Comparison of ENCODE assay signal across 17 cellular contexts in genomic region chr18:21978546-21979170, GRCh38.
DNase-seq lines count a peak whose midpoint lies in the region; ATAC-seq, FAIRE-seq and TF ChIP-seq lines count a peak whose summit lies in the region.
"Had no signal": no experiment of that assay in that cellular context is flagged by ENCODE, and none has a peak within 500 bp of the region (broad histone marks: within the 10 kb centered on the region; RNA-seq: fewer than 3 reads in every experiment).

No MANE protein-coding gene starts in this region.

- H4K5ac ChIP-seq in H9 (ENCODE audit: insufficient read length, low read depth, low read length) = no peak overlapping the region
- H4K5ac ChIP-seq in H1 (ENCODE audit: insufficient read length, low read depth, low read length) = no peak overlapping the region

- no peak for DNase-seq in H9
- no peak for DNase-seq in H1 (ENCODE audit: low read depth in 1 of 2, low spot score in 2 of 2)
- no peak for DNase-seq in progenitor cell of endocrine pancreas (ENCODE audit: low spot score, unreplicated experiment)
- no peak for DNase-seq in glutamatergic neuron
- DNase-seq in T-cell = no peak
- no peak for DNase-seq in spleen
- DNase-seq: CD4-positive, alpha-beta T cell; COR-L47; DND-41; HCEC 1CT; NCI-H1105; NCI-H2029 treated with DMSO at 0.1 percent for 48 hours; NCI-H526; Peyer's patch had no signal

- no peaks in the 10 kb centered on the region for H3K9me3 ChIP-seq in H9 (ENCODE audit: control insufficient read depth, low read depth, low read length)
- no peaks in the 10 kb centered on the region for H3K9me3 ChIP-seq in H1 (ENCODE audit: insufficient read depth in 2 of 2, low read depth in 1 of 2, low read length in 1 of 2)
- no peaks in the 10 kb centered on the region for H3K9me3 ChIP-seq in mesodermal cell (ENCODE audit: control insufficient read depth, low read length)
- H3K9me3 ChIP-seq in spleen = peaks cover 0 to 10% (median 2%) of the 10 kb centered on the region in 8 donors
- H3K9me3 ChIP-seq: Peyer's patch had no signal

- TF ChIP-seq CTCF in H9 (conservative IDR thresholded peaks at IDR 0.05) (no peak), H1 (IDR thresholded peaks at IDR 0.05; ENCODE audit: control extremely low read depth in 1 of 3, insufficient read depth in 1 of 3, low read depth in 1 of 3, low read length in 3 of 3) (no peak), progenitor cell of endocrine pancreas (IDR thresholded peaks at IDR 0.05; ENCODE audit: unreplicated experiment) (no peak), glutamatergic neuron (IDR thresholded peaks at IDR 0.05; ENCODE audit: partially characterized antibody, unreplicated experiment) (no peak), spleen (IDR thresholded peaks at IDR 0.05 in 8 of 11, conservative IDR thresholded peaks at IDR 0.05 in 3 of 11) (no peak)

- no peak for FAIRE-seq in H1 (lab: Jason Lieb, UNC)
- FAIRE-seq: GM12891 had no signal

- TF ChIP-seq POLR2A in H1 (IDR thresholded peaks at IDR 0.05; ENCODE audit: control extremely low read depth in 1 of 2, low read depth in 2 of 2, low read length in 2 of 2) = no peak
- TF ChIP-seq POLR2A in spleen (IDR thresholded peaks at IDR 0.05) = no peak

- H3K23me2 ChIP-seq in H9 (ENCODE audit: insufficient read length, low read depth, low read length, poor library complexity, severe bottlenecking) = no peaks in the 10 kb centered on the region
- no peaks in the 10 kb centered on the region for H3K23me2 ChIP-seq in H1 (ENCODE audit: low read depth, low read length)

- H2BK12ac ChIP-seq in H9 (ENCODE audit: insufficient read length, low read depth, low read length) (no peak overlapping the region), H1 (ENCODE audit: low read depth, low read length) (no peak overlapping the region)

- H2BK5ac ChIP-seq in H9 (ENCODE audit: insufficient read length, low read length) (no peak overlapping the region), H1 (ENCODE audit: low read depth, low read length) (no peak overlapping the region)

- no CpG with 5 or more reads among the region's 13 CpGs for WGBS in H9 (ENCODE audit: extremely low coverage, insufficient read length, low lambda C conversion rate)
- 73% methylated on average over 13 of the region's 13 CpGs; no CpG with 5 or more reads in 1 of the 2 experiments for WGBS in H1 (ENCODE audit: extremely low coverage in 1 of 2, insufficient coverage in 1 of 2, insufficient read length in 1 of 2, insufficient replicate concordance in 2 of 2, low coverage in 1 of 2, low lambda C conversion rate in 2 of 2, missing lambda C conversion rate in 1 of 2), 2 experiments
- 52% methylated on average over 5 of the region's 13 CpGs for WGBS in mesodermal cell (ENCODE audit: insufficient coverage in 2 of 2), 2 experiments
- 59 to 78% (median 70%) methylated on average over 13 of the region's 13 CpGs for WGBS in spleen, 5 donors

- H3K4me3 Mint-ChIP-seq in H9 = no peak overlapping the region
- peak overlapping the region; percentile 63 for H3K4me3 Mint-ChIP-seq in progenitor cell of endocrine pancreas (ENCODE audit: low read depth)
- H3K4me3 Mint-ChIP-seq in glutamatergic neuron (ENCODE audit: unreplicated experiment) = no peak overlapping the region
- H3K4me3 Mint-ChIP-seq in T-cell = no peak overlapping the region
- H3K4me3 Mint-ChIP-seq: CD4-positive, alpha-beta T cell; IgD-negative memory B cell had no signal

- no peak overlapping the region for H3K14ac ChIP-seq in H9 (ENCODE audit: insufficient read depth, low read length)
- no peak overlapping the region for H3K14ac ChIP-seq in H1 (ENCODE audit: insufficient read length)

- H3K4me3 ChIP-seq in H1 (ENCODE audit: extremely low read depth in 1 of 4, insufficient read depth in 2 of 4, low read depth in 3 of 4, low read length in 4 of 4) (no peak overlapping the region), mesodermal cell (ENCODE audit: extremely low read depth, insufficient read depth, low read length, poor library complexity, severe bottlenecking) (no peak overlapping the region), spleen (no peak overlapping the region)
- H3K4me3 ChIP-seq: Peyer's patch had no signal

- H3K9me3 Mint-ChIP-seq in H9 (peaks cover 4 to 7% of the 10 kb centered on the region in 2 experiments; a peak in 2 of 5 replicates), progenitor cell of endocrine pancreas (ENCODE audit: low read depth) (peaks cover 5% of the 10 kb centered on the region), glutamatergic neuron (ENCODE audit: unreplicated experiment) (no peaks in the 10 kb centered on the region), T-cell (peaks cover 0 to 5% (median 0%) of the 10 kb centered on the region in 3 donors)

- no peak overlapping the region for H3T11ph ChIP-seq in H9 (ENCODE audit: low read length)

- H3K27me3 Mint-ChIP-seq in H9 (ENCODE audit: low read depth) (peaks cover 5% of the 10 kb centered on the region), progenitor cell of endocrine pancreas (no peaks in the 10 kb centered on the region), glutamatergic neuron (ENCODE audit: unreplicated experiment) (no peaks in the 10 kb centered on the region), T-cell (peaks cover 2 to 3% of the 10 kb centered on the region in 2 donors)
- H3K27me3 Mint-ChIP-seq: CD4-positive, alpha-beta T cell had no signal

- ATAC-seq in T-cell (replicated peaks in 1 of 4) = no peak

- POLR2A ChIA-PET in H1 (lab: Charles Lee; ENCODE audit: partially characterized antibody) = no interaction called here
- POLR2A ChIA-PET in T-cell (lab: Charles Lee) = no interaction called here

- H3K4me2 ChIP-seq in H9 (ENCODE audit: insufficient read depth, insufficient read length, low read length) (no peak overlapping the region), H1 (ENCODE audit: insufficient read depth in 1 of 2, low read depth in 2 of 2, low read length in 2 of 2) (no peak overlapping the region)

- no peak for TF ChIP-seq EP300 in H1 (IDR thresholded peaks at IDR 0.05; ENCODE audit: borderline replicate concordance in 1 of 2, low read depth in 2 of 2, low read length in 2 of 2)

- H3K9ac ChIP-seq in H9 (ENCODE audit: extremely low read depth, insufficient read length, low read length) = peak overlapping the region; percentile 3
- no peak overlapping the region for H3K9ac ChIP-seq in H1 (replicated peaks in 1 of 4; ENCODE audit: extremely low read depth in 1 of 4, low read depth in 3 of 4, low read length in 3 of 4)

- intact Hi-C loops in spleen (cut with DNase I; ENCODE audit: low total_unique reads) = no loop called here

- no peak overlapping the region for H2BK20ac ChIP-seq in H9 (ENCODE audit: low read depth, low read length, poor library complexity, severe bottlenecking)
- no peak overlapping the region for H2BK20ac ChIP-seq in H1 (ENCODE audit: low read length)

- TF ChIP-seq RAD21 in H1 (IDR thresholded peaks at IDR 0.05 in 1 of 2, conservative IDR thresholded peaks at IDR 0.05 in 1 of 2; ENCODE audit: low read depth in 2 of 2, low read length in 2 of 2) = no peak

- no peaks in the 10 kb centered on the region for H3K36me3 Mint-ChIP-seq in H9 (ENCODE audit: insufficient read depth in 1 of 3, low read depth in 3 of 3)
- peaks cover 1% of the 10 kb centered on the region for H3K36me3 Mint-ChIP-seq in progenitor cell of endocrine pancreas (ENCODE audit: insufficient read depth)
- H3K36me3 Mint-ChIP-seq in glutamatergic neuron (ENCODE audit: unreplicated experiment) = peaks cover 5% of the 10 kb centered on the region
- H3K36me3 Mint-ChIP-seq in T-cell = no peaks in the 10 kb centered on the region

- H4K8ac ChIP-seq in H9 (replicated peaks; ENCODE audit: insufficient read length, low read depth, low read length) (no peak overlapping the region), H1 (ENCODE audit: extremely low read depth, insufficient read depth, low read length) (peak overlapping the region; percentile 82; the same call in 1 of the 2 replicates)

- no peak overlapping the region for H3K56ac ChIP-seq in H9 (ENCODE audit: insufficient read length, low read depth, low read length)
- H3K56ac ChIP-seq in H1 (replicated peaks; ENCODE audit: insufficient read length, low read depth, low read length) = no peak overlapping the region

- H4K20me1 ChIP-seq in H9 (ENCODE audit: control insufficient read depth, insufficient read depth, insufficient read length) (no peaks in the 10 kb centered on the region), H1 (replicated peaks in 1 of 2; ENCODE audit: control insufficient read depth in 1 of 2, insufficient read depth in 2 of 2, low read length in 2 of 2) (no peaks in the 10 kb centered on the region)

- H3K27me3 ChIP-seq in H9 (ENCODE audit: insufficient read depth, low read length) (no peaks in the 10 kb centered on the region), H1 (replicated peaks in 1 of 4; ENCODE audit: control insufficient read depth in 3 of 4, extremely low read depth in 1 of 4, insufficient read depth in 3 of 4, low read length in 3 of 4) (no peaks in the 10 kb centered on the region), spleen (replicated peaks in 1 of 7) (no peaks in the 10 kb centered on the region)
- H3K27me3 ChIP-seq: Peyer's patch had no signal

- H2BK120ac ChIP-seq in H9 (ENCODE audit: low read depth, low read length, poor library complexity, severe bottlenecking) (no peak overlapping the region), H1 (replicated peaks; ENCODE audit: low read depth, low read length) (no peak overlapping the region)

- peaks cover 15% of the 10 kb centered on the region in 2 experiments for H3K4me1 Mint-ChIP-seq in H9
- H3K4me1 Mint-ChIP-seq in progenitor cell of endocrine pancreas (ENCODE audit: low read depth) = peaks cover 38% of the 10 kb centered on the region
- H3K4me1 Mint-ChIP-seq in glutamatergic neuron (ENCODE audit: low read depth, unreplicated experiment) = no peaks in the 10 kb centered on the region
- H3K4me1 Mint-ChIP-seq in T-cell = no peaks in the 10 kb centered on the region
- H3K4me1 Mint-ChIP-seq: IgD-negative memory B cell had no signal

- H3K4ac ChIP-seq in H9 (ENCODE audit: low read depth, low read length) (no peak overlapping the region), H1 (replicated peaks; ENCODE audit: insufficient read length, low read depth, low read length) (no peak overlapping the region)

- H3K27ac Mint-ChIP-seq in H9 = peak overlapping the region in 1 of 3 experiments; percentile 58; a peak in 2 of 7 replicates
- H3K27ac Mint-ChIP-seq in progenitor cell of endocrine pancreas = peak overlapping the region; percentile 97
- no peak overlapping the region for H3K27ac Mint-ChIP-seq in glutamatergic neuron (ENCODE audit: unreplicated experiment)
- no peak overlapping the region for H3K27ac Mint-ChIP-seq in T-cell
- H3K27ac Mint-ChIP-seq: CD4-positive, alpha-beta T cell had no signal

- peaks cover 4% of the 10 kb centered on the region; the same call in 1 of the 2 replicates for H3K4me1 ChIP-seq in H9 (ENCODE audit: insufficient read depth, low read length)
- peaks cover 3 to 4% (median 3%) of the 10 kb centered on the region in 4 experiments; a peak in 5 of 7 replicates for H3K4me1 ChIP-seq in H1 (replicated peaks in 1 of 4; ENCODE audit: control insufficient read depth in 3 of 4, insufficient read depth in 4 of 4, low read length in 3 of 4)
- peaks cover 8% of the 10 kb centered on the region for H3K4me1 ChIP-seq in mesodermal cell (ENCODE audit: control insufficient read depth, insufficient read depth, low read length, poor library complexity, severe bottlenecking)
- no peaks in the 10 kb centered on the region for H3K4me1 ChIP-seq in spleen
- H3K4me1 ChIP-seq: Peyer's patch had no signal

- no peak overlapping the region for H3K18ac ChIP-seq in H9 (ENCODE audit: insufficient read length, low read depth, low read length)
- no peak overlapping the region for H3K18ac ChIP-seq in H1 (ENCODE audit: extremely low read depth, low read length)

- no peak overlapping the region for H4K91ac ChIP-seq in H9 (ENCODE audit: insufficient read length, low read depth, low read length)
- no peak overlapping the region for H4K91ac ChIP-seq in H1 (replicated peaks; ENCODE audit: insufficient read length, low read length)

- CTCF ChIA-PET in H1 (lab: Charles Lee; ENCODE audit: partially characterized antibody) = interaction anchor here (1.1 kb wide), 1 partner anchor 23 kb away, joined by 3 read pairs; no protein-coding TSS in a partner anchor
- CTCF ChIA-PET in T-cell (lab: Charles Lee) = no interaction called here

- H2AK5ac ChIP-seq in H9 (ENCODE audit: insufficient read length, low read length) (no peak overlapping the region), H1 (ENCODE audit: low read depth, low read length) (no peak overlapping the region)

- H3K36me3 ChIP-seq in H1 (ENCODE audit: control insufficient read depth in 2 of 4, insufficient read depth in 4 of 4, low read length in 3 of 4) = no peaks in the 10 kb centered on the region
- H3K36me3 ChIP-seq in mesodermal cell (ENCODE audit: control insufficient read depth, insufficient read depth, low read length) = no peaks in the 10 kb centered on the region
- no peaks in the 10 kb centered on the region for H3K36me3 ChIP-seq in spleen
- H3K36me3 ChIP-seq: Peyer's patch had no signal

- H2BK15ac ChIP-seq in H9 (ENCODE audit: low read depth, low read length) (no peak overlapping the region), H1 (ENCODE audit: low read length) (no peak overlapping the region)

- H3K23ac ChIP-seq in H9 (ENCODE audit: insufficient read length, low read depth, low read length) (no peak overlapping the region), H1 (ENCODE audit: insufficient read length) (no peak overlapping the region)

- H3K27ac ChIP-seq in H9 (ENCODE audit: insufficient read length, low read depth, low read length) = no peak overlapping the region
- no peak overlapping the region for H3K27ac ChIP-seq in H1 (ENCODE audit: low read depth, low read length)
- H3K27ac ChIP-seq in mesodermal cell (ENCODE audit: low read depth, low read length, severe bottlenecking) = peak overlapping the region; percentile 77
- no peak overlapping the region for H3K27ac ChIP-seq in spleen
- H3K27ac ChIP-seq: Peyer's patch had no signal

- H3K79me2 ChIP-seq in H9 (ENCODE audit: insufficient read depth, low read length) (no peaks in the 10 kb centered on the region), H1 (ENCODE audit: control insufficient read depth in 1 of 2, insufficient read depth in 2 of 2, low read length in 2 of 2) (no peaks in the 10 kb centered on the region)

- no peaks in the 10 kb centered on the region for H3K79me1 ChIP-seq in H9 (ENCODE audit: insufficient read depth, low read depth, low read length, poor library complexity, severe bottlenecking)
- no peaks in the 10 kb centered on the region for H3K79me1 ChIP-seq in H1 (ENCODE audit: low read depth, low read length)

- H2AFZ ChIP-seq in H9 (ENCODE audit: low read length) (no peak overlapping the region), H1 (ENCODE audit: low read length) (peak overlapping the region; percentile 30; the same call in 1 of the 2 replicates)
